In genomic region chr6:47278545-47278944, GRCh38 we compare ENCODE assay signal across 14 cellular contexts. TPM values are rescaled to one million over a fixed set of nuclear protein-coding genes. Genes with fewer than 3 reads are reported as not detected.
DNase-seq lines count a peak whose midpoint lies in the region; ATAC-seq and TF ChIP-seq lines count a peak whose summit lies in the region.
"Had no signal": no experiment of that assay in that cellular context is flagged by ENCODE, and none has a peak within 500 bp of the region (broad histone marks: within the 10 kb centered on the region; RNA-seq: fewer than 3 reads in every experiment).

No MANE protein-coding gene starts in this region.

- H3K9me3 ChIP-seq in tibial nerve = no peaks in the 10 kb centered on the region

- no peak for TF ChIP-seq POLR2A in tibial nerve (IDR thresholded peaks at IDR 0.05)

- WGBS in tibial nerve, 2 donors = 62 to 69% methylated on average over 3 of the region's 3 CpGs

- no peaks in the 10 kb centered on the region for H3K36me3 ChIP-seq in tibial nerve

- DNase-seq in ACHN (peak; percentile 65), NCI-H69 (lab: John Stamatoyannopoulos, UW) (peak; percentile 58), fibroblast of gingiva (ENCODE audit: low read depth) (peak; percentile 82), foreskin melanocyte (no peak), middle frontal gyrus (ENCODE audit: extremely low spot score, low spot score) (no peak), tibial nerve (ENCODE audit: low spot score in 2 of 2) (no peak)
- DNase-seq: left cardiac atrium, NCI-H1930 had no signal

- no peak overlapping the region for H3K27ac ChIP-seq in tibial nerve
- H3K27ac ChIP-seq: VCaP had no signal

- in situ Hi-C loops in ACHN (cut with HindIII; ENCODE audit: low pct_ligation_motif_present, low pct_unique_long_range_greater_than_20kb, low sequenced_read_pairs) = no loop called here

- no peak for TF ChIP-seq CTCF in tibial nerve (IDR thresholded peaks at IDR 0.05)

- H3K27me3 ChIP-seq in tibial nerve = no peaks in the 10 kb centered on the region

- ATAC-seq in GM19324 (IDR thresholded peaks at IDR 0.05; ENCODE audit: low FRiP score, unreplicated experiment) = peak; percentile 63
- ATAC-seq in GM18520 (IDR thresholded peaks at IDR 0.05; ENCODE audit: unreplicated experiment) = no peak
- ATAC-seq: esophagus mucosa; left cardiac atrium; Right ventricle myocardium inferior; stimulated activated memory B cell treated with anti-CD40 and anti-IgM and Interleukin-4, amounts not matched to agents 10 μg/mL and 1 μg/mL and 100 μg/mL, for 72 hours had no signal

- no peak overlapping the region for H3K4me3 ChIP-seq in tibial nerve

- no peak for TF ChIP-seq EP300 in tibial nerve (IDR thresholded peaks at IDR 0.05)

- no peaks in the 10 kb centered on the region for H3K4me1 ChIP-seq in tibial nerve

RNA-seq across cellular contexts. Expression of gene TNFRSF21, which starts 31.2 kb away (rescaled TPM):
- 1 to 10 TPM; 5.7 to 8.0 (median 7.6) TPM for total RNA-seq in tibial nerve

Comparison
In these comparisons a context has a peak if more than half of its experiments do, and no peak if none do; other contexts are left out.
1. DNase-seq: peak in ACHN (single experiment), NCI-H69 (single experiment) and fibroblast of gingiva (single experiment); none in foreskin melanocyte (single experiment), middle frontal gyrus (single experiment) and tibial nerve (0 of 2).